Comparison of ENCODE assay signal across 9 cellular contexts in the genomic region with DNA sequence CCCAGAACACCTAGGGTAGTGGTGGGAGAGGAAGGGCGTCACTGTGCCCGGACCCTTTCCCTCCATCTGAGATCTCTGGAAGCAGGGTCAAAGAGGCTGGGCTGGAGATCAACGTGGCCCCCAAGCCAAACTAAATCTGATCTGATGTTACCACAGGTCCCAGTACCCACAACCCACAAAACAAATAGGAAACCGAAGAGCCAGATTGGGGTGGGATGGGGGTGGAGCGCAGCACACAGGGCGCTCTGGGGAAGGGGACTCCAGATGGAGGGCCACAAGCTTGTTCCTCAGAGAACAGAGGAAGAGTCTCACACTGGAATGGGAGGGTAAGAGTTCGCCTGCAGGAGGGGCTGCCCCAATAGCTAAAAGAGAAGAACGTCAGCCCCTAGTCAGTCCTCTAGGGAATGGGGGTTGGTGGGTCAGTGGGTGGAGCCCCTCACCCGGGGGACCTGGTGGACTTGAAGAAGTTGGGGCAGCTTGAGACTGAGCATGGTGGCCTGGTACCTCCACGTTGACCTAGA. TPM values are rescaled to one million over a fixed set of nuclear protein-coding genes. Genes with fewer than 3 reads are reported as not detected.
DNase-seq lines count a peak whose midpoint lies in the region; ATAC-seq and TF ChIP-seq lines count a peak whose summit lies in the region.
"Had no signal": no experiment of that assay in that cellular context is flagged by ENCODE, and none has a peak within 500 bp of the region (broad histone marks: within the 10 kb centered on the region; RNA-seq: fewer than 3 reads in every experiment).

No MANE protein-coding gene starts in this region.

- peaks cover 21% of the 10 kb centered on the region for H3K27me3 ChIP-seq in left ventricle myocardium inferior (ENCODE audit: low read depth)

- ATAC-seq in left cardiac atrium (no peak), T-helper 17 cell (no peak), HG03571 (IDR thresholded peaks at IDR 0.05; ENCODE audit: unreplicated experiment) (no peak), GM18861 (IDR thresholded peaks at IDR 0.05; ENCODE audit: unreplicated experiment) (no peak)

- H3K4me1 Mint-ChIP-seq in T-helper 17 cell: peaks cover 14% of the 10 kb centered on the region
- H3K4me1 Mint-ChIP-seq in endothelial cell (ENCODE audit: unreplicated experiment): peaks cover 23% of the 10 kb centered on the region

- H3K27ac Mint-ChIP-seq in T-helper 17 cell: no peak overlapping the region
- H3K27ac Mint-ChIP-seq in endothelial cell (ENCODE audit: unreplicated experiment): peak overlapping the region; percentile 42

- TF ChIP-seq CTCF in left ventricle myocardium inferior (IDR thresholded peaks at IDR 0.05; ENCODE audit: borderline replicate concordance) (no peak), endothelial cell (IDR thresholded peaks at IDR 0.05; ENCODE audit: unreplicated experiment) (no peak)

- intact Hi-C loops in left ventricle myocardium inferior (cut with micrococcal nuclease) (no loop called here), left cardiac atrium (cut with DNase I) (no loop called here), cardiac septum (cut with DNase I) (no loop called here)

- H3K4me1 ChIP-seq in left ventricle myocardium inferior: peaks cover 52% of the 10 kb centered on the region

- no peaks in the 10 kb centered on the region for H3K9me3 ChIP-seq in left ventricle myocardium inferior (replicated peaks)
- no peaks in the 10 kb centered on the region for H3K9me3 ChIP-seq in T-helper 17 cell (ENCODE audit: control insufficient read depth, low read length, poor library complexity, severe bottlenecking)

- peaks cover 25% of the 10 kb centered on the region for H3K36me3 ChIP-seq in left ventricle myocardium inferior

- H3K27me3 Mint-ChIP-seq in T-helper 17 cell (no peaks in the 10 kb centered on the region), endothelial cell (ENCODE audit: unreplicated experiment) (peaks cover 7% of the 10 kb centered on the region)

- H3K4me3 Mint-ChIP-seq in T-helper 17 cell: peak overlapping the region; percentile 90
- H3K4me3 Mint-ChIP-seq in endothelial cell (ENCODE audit: unreplicated experiment): no peak overlapping the region

- H3K27ac ChIP-seq in left ventricle myocardium inferior (replicated peaks) (no peak overlapping the region), temporal lobe (ENCODE audit: low read depth, low read length) (peak overlapping the region; percentile 98)

- H3K9me3 Mint-ChIP-seq in endothelial cell (ENCODE audit: unreplicated experiment): no peaks in the 10 kb centered on the region

- DNase-seq in left ventricle myocardium inferior (no peak), left cardiac atrium (no peak), T-helper 17 cell (no peak), endothelial cell (ENCODE audit: low spot score) (no peak), cardiac septum (ENCODE audit: low spot score) (no peak)
- DNase-seq: hippocampal formation had no signal

- H3K4me3 ChIP-seq in left ventricle myocardium inferior: peak overlapping the region; percentile 53

- H3K36me3 Mint-ChIP-seq in T-helper 17 cell (ENCODE audit: low read depth) (peaks cover 2% of the 10 kb centered on the region), endothelial cell (ENCODE audit: low read depth, unreplicated experiment) (peaks cover 9% of the 10 kb centered on the region)

RNA-seq across cellular contexts. Expression of a gene that starts 1.6 kb away (rescaled TPM):
- 0.47 TPM for total RNA-seq in left ventricle myocardium inferior
- 1 to 10 TPM in 1 of 2 donors, under 1 TPM in 1; 0.71 to 1.3 TPM for total RNA-seq in left cardiac atrium
- total RNA-seq in T-helper 17 cell: 1 to 10 TPM; 2.8 to 3.1 TPM
- total RNA-seq in endothelial cell (ENCODE audit: unreplicated experiment): 8.4 TPM
- total RNA-seq in temporal lobe: 4.7 TPM
- total RNA-seq in cardiac septum: 2.6 TPM

RNA-seq across cellular contexts. Expression of a gene that starts 4.3 kb away (rescaled TPM):
- total RNA-seq in left ventricle myocardium inferior: 0.30 TPM
- total RNA-seq in left cardiac atrium: under 1 TPM in 1 of 2 donors, not detected in 1; 0.47 TPM
- total RNA-seq in T-helper 17 cell: 1 to 10 TPM; 1.1 to 3.7 TPM
- total RNA-seq in endothelial cell (ENCODE audit: unreplicated experiment): 1.2 TPM
- total RNA-seq in temporal lobe: 0.25 TPM
- 0.78 TPM for total RNA-seq in cardiac septum

RNA-seq across cellular contexts. Expression of a gene that starts 33.5 kb away (rescaled TPM):
- total RNA-seq in left ventricle myocardium inferior (55.8 TPM), left cardiac atrium (10 to 100 TPM; 47.4 to 62.8 TPM), T-helper 17 cell (10 to 100 TPM; 59.1 to 73.2 TPM), endothelial cell (ENCODE audit: unreplicated experiment) (51.4 TPM), temporal lobe (29.0 TPM), cardiac septum (54.3 TPM)

RNA-seq across cellular contexts. Expression of a gene that starts 36.3 kb away (rescaled TPM):
- total RNA-seq in left ventricle myocardium inferior: 91.1 TPM
- total RNA-seq in left cardiac atrium: 10 to 100 TPM; 65.9 to 66.4 TPM
- total RNA-seq in T-helper 17 cell: 10 to 100 TPM; 59.0 to 79.2 TPM
- total RNA-seq in endothelial cell (ENCODE audit: unreplicated experiment): 75.2 TPM
- total RNA-seq in temporal lobe: 27.5 TPM
- 112 TPM for total RNA-seq in cardiac septum

RNA-seq across cellular contexts. Expression of a gene that starts 37.8 kb away (rescaled TPM):
- 1.5 TPM for total RNA-seq in left ventricle myocardium inferior
- 1 to 10 TPM; 2.0 to 2.3 TPM for total RNA-seq in left cardiac atrium
- total RNA-seq in T-helper 17 cell: 1 to 10 TPM; 3.2 to 3.5 TPM
- 2.9 TPM for total RNA-seq in endothelial cell (ENCODE audit: unreplicated experiment)
- 0.98 TPM for total RNA-seq in temporal lobe
- total RNA-seq in cardiac septum: 2.2 TPM
